Comparison of ENCODE assay signal across 24 cellular contexts in the genomic region with DNA sequence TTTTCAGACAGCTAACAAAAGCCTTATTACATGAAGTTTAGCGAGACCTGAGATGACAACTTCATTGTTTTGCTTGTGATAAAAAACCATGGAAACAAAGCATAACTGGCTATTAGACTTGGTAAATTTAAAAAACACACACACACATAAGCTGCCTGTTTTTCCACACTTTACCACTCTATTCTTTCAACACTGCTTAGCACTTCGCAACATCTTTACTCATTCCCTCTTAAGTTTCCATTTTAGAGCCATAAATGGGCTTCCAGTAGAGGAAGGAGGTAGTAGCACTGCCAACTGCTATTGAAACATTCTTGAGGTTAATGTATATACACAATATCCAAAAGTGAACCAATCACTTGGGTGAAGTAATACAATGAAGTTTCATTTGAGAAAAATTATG. TPM values are rescaled to one million over a fixed set of nuclear protein-coding genes. Genes with fewer than 3 reads are reported as not detected.
DNase-seq lines count a peak whose midpoint lies in the region; ATAC-seq and TF ChIP-seq lines count a peak whose summit lies in the region.
"Had no signal": no experiment of that assay in that cellular context is flagged by ENCODE, and none has a peak within 500 bp of the region (broad histone marks: within the 10 kb centered on the region; RNA-seq: fewer than 3 reads in every experiment).

No MANE protein-coding gene starts in this region.

- no peak overlapping the region for H3K4me2 ChIP-seq in MM.1S (ENCODE audit: low read depth, low read length)

- H3K27me3 ChIP-seq in HL-60 (ENCODE audit: insufficient read depth, poor library complexity, severe bottlenecking) (no peaks in the 10 kb centered on the region), RWPE2 (ENCODE audit: insufficient read depth, poor library complexity, severe bottlenecking) (no peaks in the 10 kb centered on the region), MM.1S (replicated peaks; ENCODE audit: insufficient read depth, low read length) (no peaks in the 10 kb centered on the region)
- H3K27me3 ChIP-seq: brain microvascular endothelial cell, transverse colon had no signal

- TF ChIP-seq CTCF in HL-60 (IDR thresholded peaks at IDR 0.05; ENCODE audit: insufficient read depth, low read length) (no peak), RWPE2 (IDR thresholded peaks at IDR 0.05; ENCODE audit: poor library complexity, severe bottlenecking) (no peak), MM.1S (IDR thresholded peaks at IDR 0.05; ENCODE audit: low read length) (no peak)

- H3K4me1 Mint-ChIP-seq in activated CD4-positive, alpha-beta T cell treated with anti-CD3 and anti-CD28 coated beads for 36 hours = no peaks in the 10 kb centered on the region
- H3K4me1 Mint-ChIP-seq: activated naive CD8-positive, alpha-beta T cell treated with anti-CD3 and anti-CD28 coated beads, Interleukin-2, amount 10 ng/mL, durations not matched to agents 7 days and 5 days had no signal

- H3K27ac ChIP-seq in HL-60 (replicated peaks) = peak overlapping the region; percentile 88
- no peak overlapping the region for H3K27ac ChIP-seq in RWPE2 (ENCODE audit: poor library complexity, severe bottlenecking)
- no peak overlapping the region for H3K27ac ChIP-seq in MM.1S (ENCODE audit: low read length)
- H3K27ac ChIP-seq: brain microvascular endothelial cell, transverse colon had no signal

- no peaks in the 10 kb centered on the region for H4K20me1 ChIP-seq in MM.1S (ENCODE audit: insufficient read depth, low read length)

- no peaks in the 10 kb centered on the region for H3K36me3 Mint-ChIP-seq in activated CD4-positive, alpha-beta T cell treated with anti-CD3 and anti-CD28 coated beads for 36 hours (ENCODE audit: low read depth)
- H3K36me3 Mint-ChIP-seq: activated naive CD8-positive, alpha-beta T cell treated with anti-CD3 and anti-CD28 coated beads, Interleukin-2, amount 10 ng/mL, durations not matched to agents 7 days and 5 days had no signal

- POLR2A ChIA-PET in activated CD4-positive, alpha-beta T cell treated with anti-CD3 and anti-CD28 coated beads for 36 hours (lab: Charles Lee) = no interaction called here

- CTCF ChIA-PET in activated CD4-positive, alpha-beta T cell treated with anti-CD3 and anti-CD28 coated beads for 36 hours (lab: Charles Lee) = interaction anchor here (0.6 kb wide), 1 partner anchor 39 kb away, joined by 3 read pairs; no protein-coding TSS in a partner anchor

- H3K9me2 ChIP-seq in MM.1S (replicated peaks; ENCODE audit: insufficient read depth, low read length) = no peaks in the 10 kb centered on the region

- peak; percentile 73 for ATAC-seq in RWPE2 (ENCODE audit: low read depth)
- ATAC-seq in GM19328 (IDR thresholded peaks at IDR 0.05; ENCODE audit: unreplicated experiment) = no peak
- ATAC-seq in activated CD4-positive, alpha-beta T cell treated with anti-CD3 and anti-CD28 coated beads for 36 hours = no peak
- ATAC-seq: left cardiac atrium had no signal

- H3K4me1 ChIP-seq in RWPE2 (ENCODE audit: insufficient read depth, poor library complexity, severe bottlenecking) (peaks cover 10% of the 10 kb centered on the region), MM.1S (ENCODE audit: low read length) (no peaks in the 10 kb centered on the region)

- intact Hi-C loops in activated CD4-positive, alpha-beta T cell treated with anti-CD3 and anti-CD28 coated beads for 36 hours (cut with DNase I, micrococcal nuclease) = no loop called here

- H3K9me3 ChIP-seq in RWPE2 (ENCODE audit: severe bottlenecking) = no peaks in the 10 kb centered on the region
- no peaks in the 10 kb centered on the region for H3K9me3 ChIP-seq in MM.1S (replicated peaks; ENCODE audit: insufficient read depth, low read length)
- H3K9me3 ChIP-seq: transverse colon had no signal

- H3K27me3 Mint-ChIP-seq in activated CD4-positive, alpha-beta T cell treated with anti-CD3 and anti-CD28 coated beads for 36 hours = no peaks in the 10 kb centered on the region
- H3K27me3 Mint-ChIP-seq: activated naive CD8-positive, alpha-beta T cell treated with anti-CD3 and anti-CD28 coated beads, Interleukin-2, amount 10 ng/mL, durations not matched to agents 7 days and 5 days; progenitor cell of endocrine pancreas; stimulated activated naive CD8-positive, alpha-beta T cell treated with anti-CD3 and anti-CD28 coated beads, Interleukin-15, Interleukin-2, amounts not matched to agents 100 ng/mL and 50 ng/mL, for 24 hours had no signal

- H3F3A ChIP-seq in MM.1S (ENCODE audit: insufficient read depth, low read length) = no peaks in the 10 kb centered on the region

- no peaks in the 10 kb centered on the region for H3K9me3 Mint-ChIP-seq in activated CD4-positive, alpha-beta T cell treated with anti-CD3 and anti-CD28 coated beads for 36 hours (ENCODE audit: low read depth)
- H3K9me3 Mint-ChIP-seq: activated naive CD8-positive, alpha-beta T cell treated with anti-CD3 and anti-CD28 coated beads, Interleukin-2, amount 10 ng/mL, durations not matched to agents 7 days and 5 days; activated T-helper 2 cell treated with anti-CD3 and anti-CD28 coated beads, Interferon-gamma antibody, Interleukin-2, Interleukin-4, amounts not matched to agents 10 μg/mL and 5 μg/mL and 100 μg/mL, durations not matched to agents 14 hours and 24 hours and 36 hours; neural crest cell; stimulated activated naive CD8-positive, alpha-beta T cell treated with anti-CD3 and anti-CD28 coated beads, Interleukin-15, Interleukin-2, amounts not matched to agents 100 ng/mL and 50 ng/mL, for 24 hours had no signal

- H3K4me3 ChIP-seq in HL-60 (replicated peaks; ENCODE audit: insufficient read depth, low read length) (no peak overlapping the region), RWPE2 (ENCODE audit: severe bottlenecking) (no peak overlapping the region), skeletal muscle cell (ENCODE audit: low read depth, low read length) (no peak overlapping the region), MM.1S (ENCODE audit: low read length) (no peak overlapping the region)
- H3K4me3 ChIP-seq: transverse colon had no signal

- H3K36me3 ChIP-seq in RWPE2 (ENCODE audit: low read depth) (no peaks in the 10 kb centered on the region; the same call in 1 of the 2 replicates), MM.1S (replicated peaks; ENCODE audit: insufficient read depth, low read length) (no peaks in the 10 kb centered on the region)
- H3K36me3 ChIP-seq: brain microvascular endothelial cell, transverse colon had no signal

- H3K27ac Mint-ChIP-seq in activated CD4-positive, alpha-beta T cell treated with anti-CD3 and anti-CD28 coated beads for 36 hours = no peak overlapping the region
- H3K27ac Mint-ChIP-seq: activated naive CD8-positive, alpha-beta T cell treated with anti-CD3 and anti-CD28 coated beads, Interleukin-2, amount 10 ng/mL, durations not matched to agents 7 days and 5 days; activated T-helper 2 cell treated with anti-CD3 and anti-CD28 coated beads, Interferon-gamma antibody, Interleukin-2, Interleukin-4, amounts not matched to agents 10 μg/mL and 5 μg/mL and 100 μg/mL, durations not matched to agents 14 hours and 24 hours and 36 hours; progenitor cell of endocrine pancreas; stimulated activated naive CD8-positive, alpha-beta T cell treated with anti-CD3 and anti-CD28 coated beads, Interleukin-15, Interleukin-2, amounts not matched to agents 100 ng/mL and 50 ng/mL, for 24 hours had no signal

- H3K4me3 Mint-ChIP-seq in activated CD4-positive, alpha-beta T cell treated with anti-CD3 and anti-CD28 coated beads for 36 hours = no peak overlapping the region
- H3K4me3 Mint-ChIP-seq: activated naive CD8-positive, alpha-beta T cell treated with anti-CD3 and anti-CD28 coated beads, Interleukin-2, amount 10 ng/mL, durations not matched to agents 7 days and 5 days; neural crest cell; stimulated activated naive CD8-positive, alpha-beta T cell treated with anti-CD3 and anti-CD28 coated beads, Interleukin-15, Interleukin-2, amounts not matched to agents 100 ng/mL and 50 ng/mL, for 24 hours had no signal

- no peak overlapping the region for H2AFZ ChIP-seq in MM.1S (ENCODE audit: low read length)

- DNase-seq in HL-60 (ENCODE audit: low read depth in 1 of 2, low spot score in 1 of 2) (peak; percentile 71 to 82), RWPE2 (ENCODE audit: low spot score) (no peak), fibroblast of gingiva (ENCODE audit: low read depth) (peak; percentile 76), skeletal muscle cell (ENCODE audit: low read depth) (peak; percentile 60), MM.1S (no peak), NCI-H1092 (lab: John Stamatoyannopoulos, UW) (no peak)
- DNase-seq in activated CD4-positive, alpha-beta T cell treated with anti-CD3 and anti-CD28 coated beads for 36 hours = no peak
- DNase-seq: activated CD4-positive, alpha-beta T cell treated with anti-CD3 and anti-CD28 coated beads, Interleukin-2, amount 50 U/mL, for 1 hour; activated CD8-positive, alpha-beta memory T cell treated with anti-CD3 and anti-CD28 coated beads, Interleukin-2, amount 50 U/mL, for 4 hours; activated naive CD8-positive, alpha-beta T cell treated with anti-CD3 and anti-CD28 coated beads, Interleukin-2, amount 10 ng/mL, durations not matched to agents 7 days and 5 days; brain microvascular endothelial cell; DMS79; GOT3; KG1; left cardiac atrium; NCI-H1417; NCI-H2107; NCI-H510A treated with DMSO at 0.1 percent for 48 hours; transverse colon had no signal

- no peaks in the 10 kb centered on the region for H3K79me2 ChIP-seq in MM.1S (ENCODE audit: low read length)

- no peak overlapping the region for H3K9ac ChIP-seq in MM.1S (ENCODE audit: low read length)

RNA-seq across cellular contexts. Expression of a gene that starts 54.1 kb away (rescaled TPM):
- 1 to 10 TPM; 8.1 to 8.4 TPM for total RNA-seq in activated CD4-positive, alpha-beta T cell treated with anti-CD3 and anti-CD28 coated beads for 36 hours

Comparison
In these comparisons a context has a peak if more than half of its experiments do, and no peak if none do; other contexts are left out.
1. DNase-seq: peak in HL-60 (2 of 2), fibroblast of gingiva (single experiment) and skeletal muscle cell (single experiment); none in RWPE2 (single experiment), MM.1S (single experiment), NCI-H1092 (single experiment) and activated CD4-positive, alpha-beta T cell treated with anti-CD3 and anti-CD28 coated beads for 36 hours (single experiment).